ENCODE assay signal across 1 cellular context in the genomic region with DNA sequence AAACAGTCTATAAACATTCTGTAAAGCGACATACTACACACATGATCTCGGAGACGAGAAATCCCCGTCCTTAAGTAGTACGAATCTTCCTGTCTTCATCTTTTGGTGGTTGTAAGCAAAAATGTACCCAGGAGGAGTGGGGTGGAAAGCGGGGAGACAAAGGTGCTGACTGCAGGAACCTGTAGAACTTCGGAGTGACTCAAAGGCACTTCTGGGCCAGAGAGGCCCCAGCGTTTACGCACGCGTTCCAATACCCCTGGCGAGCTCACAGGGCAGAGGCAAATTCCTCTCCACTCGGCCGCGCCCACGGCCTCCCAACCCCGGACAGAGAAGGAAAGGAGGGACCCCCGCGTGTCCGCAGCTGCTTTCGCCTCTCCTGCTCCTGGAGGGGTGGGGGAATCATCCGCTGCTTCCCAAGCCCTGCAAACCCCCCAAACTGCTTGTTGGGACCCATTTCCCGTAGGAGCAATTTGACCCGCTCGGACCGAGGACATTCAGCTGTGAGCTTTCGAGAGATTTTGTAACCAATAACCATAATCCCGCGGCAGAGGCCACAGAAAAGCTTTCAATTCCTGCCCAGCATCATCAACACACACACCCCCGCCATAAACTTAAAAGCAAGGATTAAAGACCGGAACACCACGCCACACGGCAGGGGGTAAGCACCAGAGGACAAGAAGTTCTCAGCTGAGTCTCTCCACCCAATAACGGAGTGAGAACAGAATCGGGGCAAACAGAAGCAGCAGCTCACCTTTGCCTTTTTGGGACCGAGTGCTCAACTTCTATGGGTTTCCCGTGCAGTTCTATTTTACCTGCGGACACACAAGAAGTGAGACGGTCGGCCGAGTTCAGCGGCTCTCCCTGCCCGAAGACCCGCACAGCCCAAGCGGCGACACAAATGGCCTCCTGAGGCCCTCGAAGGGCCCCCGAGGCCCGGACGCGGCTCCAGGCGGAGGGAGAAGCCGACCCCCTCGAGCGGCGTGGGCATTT.
TF ChIP-seq lines count a peak whose summit lies in the region.

No MANE protein-coding gene starts in this region.

TF ChIP-seq in HCT116, 20 proteins besides CTCF, POLR2A, EP300 and RAD21 (continued from another document):
- no peak for TF ChIP-seq EGR1 (IDR thresholded peaks at IDR 0.05; ENCODE audit: low read depth)
- TF ChIP-seq, protein P1, sequence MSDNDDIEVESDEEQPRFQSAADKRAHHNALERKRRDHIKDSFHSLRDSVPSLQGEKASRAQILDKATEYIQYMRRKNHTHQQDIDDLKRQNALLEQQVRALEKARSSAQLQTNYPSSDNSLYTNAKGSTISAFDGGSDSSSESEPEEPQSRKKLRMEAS (IDR thresholded peaks at IDR 0.05) = no peak
- TF ChIP-seq SRF (IDR thresholded peaks at IDR 0.05; ENCODE audit: low read depth) = no peak
- TF ChIP-seq, protein P2, sequence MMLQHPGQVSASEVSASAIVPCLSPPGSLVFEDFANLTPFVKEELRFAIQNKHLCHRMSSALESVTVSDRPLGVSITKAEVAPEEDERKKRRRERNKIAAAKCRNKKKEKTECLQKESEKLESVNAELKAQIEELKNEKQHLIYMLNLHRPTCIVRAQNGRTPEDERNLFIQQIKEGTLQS (IDR thresholded peaks at IDR 0.05) = no peak
- TF ChIP-seq ZFX (IDR thresholded peaks at IDR 0.05) = no peak
